In the genomic region with DNA sequence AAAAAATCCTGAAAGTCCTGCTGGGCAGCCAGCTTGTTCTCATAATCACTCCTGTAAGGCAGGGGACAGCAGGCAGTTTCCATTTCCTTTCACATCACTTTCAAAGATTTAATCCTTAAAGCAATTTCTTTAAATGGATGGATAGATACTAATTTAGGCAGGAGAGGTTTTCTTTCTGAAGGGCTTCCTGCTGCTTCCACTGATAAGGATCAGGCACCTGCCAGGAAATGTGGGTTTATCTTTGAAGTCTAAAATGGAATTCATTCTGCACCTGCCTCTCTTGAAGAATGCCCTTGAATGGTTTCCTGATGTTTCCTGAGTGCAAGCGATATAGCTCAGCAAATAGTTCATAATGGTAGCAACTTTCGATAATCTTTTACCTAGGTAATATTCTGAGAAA, we compare ENCODE assay signal across 19 cellular contexts.
A peak's percentile ranks its signal among the peaks of the same experiment; 100 is the strongest.
DNase-seq lines count a peak whose midpoint lies in the region; ATAC-seq and TF ChIP-seq lines count a peak whose summit lies in the region.
"Had no signal": no experiment of that assay in that cellular context is flagged by ENCODE, and none has a peak within 500 bp of the region (broad histone marks: within the 10 kb centered on the region; RNA-seq: fewer than 3 reads in every experiment).

No MANE protein-coding gene starts in this region.

- no peak overlapping the region for H2BK15ac ChIP-seq in H9 (ENCODE audit: low read depth, low read length)

- H3K79me2 ChIP-seq in H9 (ENCODE audit: insufficient read depth, low read length) (no peaks in the 10 kb centered on the region), hepatocyte (no peaks in the 10 kb centered on the region)

- no peaks in the 10 kb centered on the region for H3K79me1 ChIP-seq in H9 (ENCODE audit: insufficient read depth, low read depth, low read length, poor library complexity, severe bottlenecking)

- no peak overlapping the region for H3K18ac ChIP-seq in H9 (ENCODE audit: insufficient read length, low read depth, low read length)

- no CpG with 5 or more reads among the region's 2 CpGs for WGBS in H9 (ENCODE audit: extremely low coverage, insufficient read length, low lambda C conversion rate)
- WGBS in endodermal cell (ENCODE audit: insufficient coverage in 1 of 2, insufficient read length in 1 of 2), 2 experiments = 48% methylated on average over 2 of the region's 2 CpGs; no CpG with 5 or more reads in 1 of the 2 experiments
- 36% methylated on average over 2 of the region's 2 CpGs for WGBS in hepatocyte (ENCODE audit: low lambda C conversion rate, missing lambda C conversion rate)

- H3K4me1 ChIP-seq in H9 (ENCODE audit: insufficient read depth, low read length) = no peaks in the 10 kb centered on the region
- no peaks in the 10 kb centered on the region for H3K4me1 ChIP-seq in endodermal cell (ENCODE audit: control insufficient read depth, insufficient read depth, low read length)
- H3K4me1 ChIP-seq in hepatocyte (ENCODE audit: insufficient read depth) = no peaks in the 10 kb centered on the region
- H3K4me1 ChIP-seq: adrenal gland, left lung, SJSA1, tibial nerve had no signal

- H2BK20ac ChIP-seq in H9 (ENCODE audit: low read depth, low read length, poor library complexity, severe bottlenecking) = no peak overlapping the region

- TF ChIP-seq CTCF in H9 (conservative IDR thresholded peaks at IDR 0.05) (no peak), endodermal cell (conservative IDR thresholded peaks at IDR 0.05) (no peak), hepatocyte (IDR thresholded peaks at IDR 0.05; ENCODE audit: poor library complexity) (no peak)

- H3K9ac ChIP-seq in H9 (ENCODE audit: extremely low read depth, insufficient read length, low read length) (no peak overlapping the region), endodermal cell (ENCODE audit: extremely low read depth, low read length, poor library complexity, severe bottlenecking) (no peak overlapping the region)

- H4K5ac ChIP-seq in H9 (ENCODE audit: insufficient read length, low read depth, low read length) = no peak overlapping the region

- intact Hi-C loops in sciatic nerve (cut with DNase I) = no loop called here

- H2BK12ac ChIP-seq in H9 (ENCODE audit: insufficient read length, low read depth, low read length) = no peak overlapping the region

- no peak overlapping the region for H3K56ac ChIP-seq in H9 (ENCODE audit: insufficient read length, low read depth, low read length)

- H3K27ac Mint-ChIP-seq in H9 (peak overlapping the region; percentile 38 to 66 (median 49); a peak in 4 of 7 replicates), endodermal cell (no peak overlapping the region)
- H3K27ac Mint-ChIP-seq: HFFc6; IgD-negative memory B cell; stimulated activated memory B cell treated with anti-CD40 and anti-IgM and Interleukin-4, amounts not matched to agents 10 μg/mL and 1 μg/mL and 100 μg/mL, for 72 hours had no signal

- no peaks in the 10 kb centered on the region for H3K23me2 ChIP-seq in H9 (ENCODE audit: insufficient read length, low read depth, low read length, poor library complexity, severe bottlenecking)

- no peak overlapping the region for H4K8ac ChIP-seq in H9 (replicated peaks; ENCODE audit: insufficient read length, low read depth, low read length)

- H3K9me3 Mint-ChIP-seq in H9 (peaks cover 0 to 3% of the 10 kb centered on the region in 2 experiments; a peak in 2 of 5 replicates), endodermal cell (no peaks in the 10 kb centered on the region)
- H3K9me3 Mint-ChIP-seq: activated T-cell treated with anti-CD3 and anti-CD28 coated beads, Interleukin-2, amount 50 U/mL, for 4 hours; central memory CD8-positive, alpha-beta T cell; HFFc6; IgD-negative memory B cell; stimulated activated memory B cell treated with anti-CD40 and anti-IgM and Interleukin-4, amounts not matched to agents 10 μg/mL and 1 μg/mL and 100 μg/mL, for 72 hours had no signal

- H3K9me2 ChIP-seq in hepatocyte (replicated peaks; ENCODE audit: insufficient read depth) = no peaks in the 10 kb centered on the region

- H3K27ac ChIP-seq in H9 (ENCODE audit: insufficient read length, low read depth, low read length) = no peak overlapping the region
- no peak overlapping the region for H3K27ac ChIP-seq in endodermal cell (ENCODE audit: low read depth, low read length)
- H3K27ac ChIP-seq in hepatocyte = no peak overlapping the region
- H3K27ac ChIP-seq: adrenal gland, left lung, SJSA1, tibial nerve had no signal

- H3K14ac ChIP-seq in H9 (ENCODE audit: insufficient read depth, low read length) = no peak overlapping the region

- H2AK5ac ChIP-seq in H9 (ENCODE audit: insufficient read length, low read length) = no peak overlapping the region

- H3K9me3 ChIP-seq in H9 (ENCODE audit: control insufficient read depth, low read depth, low read length) (no peaks in the 10 kb centered on the region), endodermal cell (ENCODE audit: control insufficient read depth, low read length) (peaks cover 5% of the 10 kb centered on the region), hepatocyte (ENCODE audit: low read depth) (no peaks in the 10 kb centered on the region)
- H3K9me3 ChIP-seq: adrenal gland, left lung, SJSA1, tibial nerve had no signal

- no peak for ATAC-seq in sciatic nerve
- ATAC-seq: activated T-cell treated with anti-CD3 and anti-CD28 coated beads, Interleukin-2, amount 50 U/mL, for 4 hours; left lung; stimulated activated memory B cell treated with anti-CD40 and anti-IgM and Interleukin-4, amounts not matched to agents 10 μg/mL and 1 μg/mL and 100 μg/mL, for 72 hours had no signal

- H3T11ph ChIP-seq in H9 (ENCODE audit: low read length) = no peak overlapping the region

- H3K27me3 Mint-ChIP-seq in H9 (ENCODE audit: low read depth) (no peaks in the 10 kb centered on the region), endodermal cell (ENCODE audit: insufficient read depth) (peaks cover 7% of the 10 kb centered on the region)
- H3K27me3 Mint-ChIP-seq: central memory CD8-positive, alpha-beta T cell; IgD-negative memory B cell; stimulated activated memory B cell treated with anti-CD40 and anti-IgM and Interleukin-4, amounts not matched to agents 10 μg/mL and 1 μg/mL and 100 μg/mL, for 72 hours had no signal

- no peak overlapping the region for H4K91ac ChIP-seq in H9 (ENCODE audit: insufficient read length, low read depth, low read length)

- H4K20me1 ChIP-seq in H9 (ENCODE audit: control insufficient read depth, insufficient read depth, insufficient read length) = no peaks in the 10 kb centered on the region
- H4K20me1 ChIP-seq in hepatocyte (ENCODE audit: insufficient read depth, poor library complexity, severe bottlenecking) = no peaks in the 10 kb centered on the region

- H2AFZ ChIP-seq in H9 (ENCODE audit: low read length) = no peak overlapping the region
- no peak overlapping the region for H2AFZ ChIP-seq in hepatocyte

- no peak overlapping the region for H3K4me2 ChIP-seq in H9 (ENCODE audit: insufficient read depth, insufficient read length, low read length)
- H3K4me2 ChIP-seq in hepatocyte = no peak overlapping the region

- peaks cover 16 to 18% of the 10 kb centered on the region in 2 experiments for H3K4me1 Mint-ChIP-seq in H9
- peaks cover 12% of the 10 kb centered on the region for H3K4me1 Mint-ChIP-seq in endodermal cell
- H3K4me1 Mint-ChIP-seq: IgD-negative memory B cell; stimulated activated memory B cell treated with anti-CD40 and anti-IgM and Interleukin-4, amounts not matched to agents 10 μg/mL and 1 μg/mL and 100 μg/mL, for 72 hours had no signal

- H3K36me3 Mint-ChIP-seq in H9 (ENCODE audit: insufficient read depth in 1 of 3, low read depth in 3 of 3) (peaks cover 0 to 4% (median 0%) of the 10 kb centered on the region in 3 experiments; a peak in 3 of 7 replicates), endodermal cell (ENCODE audit: low read depth) (no peaks in the 10 kb centered on the region)
- H3K36me3 Mint-ChIP-seq: IgD-negative memory B cell; stimulated activated memory B cell treated with anti-CD40 and anti-IgM and Interleukin-4, amounts not matched to agents 10 μg/mL and 1 μg/mL and 100 μg/mL, for 72 hours had no signal

- H3K36me3 ChIP-seq in endodermal cell (ENCODE audit: control insufficient read depth, insufficient read depth, low read length) = no peaks in the 10 kb centered on the region
- H3K36me3 ChIP-seq in hepatocyte (replicated peaks; ENCODE audit: insufficient read depth, low read depth) = no peaks in the 10 kb centered on the region
- H3K36me3 ChIP-seq: adrenal gland, left lung, SJSA1 had no signal

- H3K4me3 Mint-ChIP-seq in H9 (no peak overlapping the region; a peak in 1 of 5 replicates), endodermal cell (no peak overlapping the region)
- H3K4me3 Mint-ChIP-seq: activated T-cell treated with anti-CD3 and anti-CD28 coated beads, Interleukin-2, amount 50 U/mL, for 4 hours; central memory CD8-positive, alpha-beta T cell; HFFc6; IgD-negative memory B cell; stimulated activated memory B cell treated with anti-CD40 and anti-IgM and Interleukin-4, amounts not matched to agents 10 μg/mL and 1 μg/mL and 100 μg/mL, for 72 hours had no signal

- no peak overlapping the region for H2BK120ac ChIP-seq in H9 (ENCODE audit: low read depth, low read length, poor library complexity, severe bottlenecking)

- DNase-seq in DMS153 treated with DMSO at 0.1 percent for 48 hours (lab: John Stamatoyannopoulos, UW; ENCODE audit: unreplicated experiment) (peak; percentile 22), H9 (no peak), NCI-H2196 treated with DMSO at 0.1 percent for 48 hours (lab: John Stamatoyannopoulos, UW; ENCODE audit: unreplicated experiment) (peak; percentile 17), endodermal cell (peak; percentile 58), sciatic nerve (ENCODE audit: low spot score) (no peak), NCI-H1048 (lab: John Stamatoyannopoulos, UW) (no peak), hepatocyte (ENCODE audit: low spot score) (no peak), AG08395 (ENCODE audit: low spot score) (no peak)
- DNase-seq: activated CD4-positive, alpha-beta T cell treated with anti-CD3 and anti-CD28 coated beads, Interleukin-2, amount 50 U/mL, for 4 hours; activated T-cell treated with anti-CD3 and anti-CD28 coated beads, Interleukin-2, amount 50 U/mL, for 4 hours; adrenal gland; HFFc6; left lung; small intestine had no signal

- no peak overlapping the region for H3K4ac ChIP-seq in H9 (ENCODE audit: low read depth, low read length)

- no peak overlapping the region for H2BK5ac ChIP-seq in H9 (ENCODE audit: insufficient read length, low read length)

- H3K23ac ChIP-seq in H9 (ENCODE audit: insufficient read length, low read depth, low read length) = no peak overlapping the region

- no peak overlapping the region for H3K4me3 ChIP-seq in endodermal cell (ENCODE audit: low read length)
- H3K4me3 ChIP-seq in hepatocyte = no peak overlapping the region
- H3K4me3 ChIP-seq: adrenal gland, left lung, SJSA1, tibial nerve had no signal

- no peaks in the 10 kb centered on the region for H3K27me3 ChIP-seq in H9 (ENCODE audit: insufficient read depth, low read length)
- peaks cover 12% of the 10 kb centered on the region for H3K27me3 ChIP-seq in endodermal cell (ENCODE audit: control insufficient read depth, insufficient read depth, low read length, poor library complexity, severe bottlenecking)
- no peaks in the 10 kb centered on the region for H3K27me3 ChIP-seq in hepatocyte
- H3K27me3 ChIP-seq: adrenal gland, left lung, SJSA1, tibial nerve had no signal

Comparison
In these comparisons a context has a peak if more than half of its experiments do, and no peak if none do; other contexts are left out.
1. DNase-seq: peak in DMS153 treated with DMSO at 0.1 percent for 48 hours (single experiment), NCI-H2196 treated with DMSO at 0.1 percent for 48 hours (single experiment) and endodermal cell (single experiment); none in H9 (single experiment), sciatic nerve (single experiment), NCI-H1048 (single experiment), hepatocyte (single experiment) and AG08395 (single experiment).